In the genomic region with DNA sequence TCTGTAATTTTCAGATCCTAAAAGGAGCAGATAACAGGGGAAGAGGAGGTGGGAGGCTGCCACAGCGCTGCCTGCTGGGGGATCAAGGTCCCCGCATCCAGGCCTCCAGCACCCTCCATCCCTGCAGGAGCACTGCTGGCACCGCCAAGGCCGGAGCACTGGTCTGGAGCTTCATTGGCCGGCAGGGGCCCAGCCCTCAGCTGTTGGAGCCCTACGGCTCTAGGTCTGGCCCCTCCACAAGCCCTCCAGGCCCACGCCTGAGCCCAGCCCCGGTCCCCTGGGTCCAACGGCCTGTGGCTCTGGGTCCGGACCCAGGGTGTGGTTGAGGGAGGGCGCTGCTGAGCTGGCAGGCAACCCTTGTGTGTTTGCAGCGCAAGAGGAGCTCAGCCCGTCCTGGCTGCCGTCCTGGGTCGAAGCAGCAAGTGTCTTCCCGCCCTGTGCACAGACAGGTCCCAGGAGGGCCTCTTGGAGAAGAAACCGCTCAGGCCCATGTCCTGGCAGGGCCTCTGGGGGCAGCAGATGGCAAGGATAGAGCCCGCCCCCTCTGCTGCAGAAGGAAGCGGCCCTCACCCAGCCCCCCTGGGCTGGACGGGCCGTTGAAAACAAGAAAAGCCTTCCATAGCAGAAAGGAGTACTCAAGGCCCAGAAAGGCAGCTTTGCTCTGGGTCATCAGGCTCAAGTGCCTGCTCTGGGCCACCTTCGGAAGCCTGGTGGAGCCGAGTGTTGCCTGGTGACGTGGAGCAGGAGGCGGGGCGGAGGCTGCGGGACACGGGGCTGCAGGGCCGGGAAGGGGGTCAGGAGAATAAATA, we compare ENCODE assay signal across 8 cellular contexts. TPM values are rescaled to one million over a fixed set of nuclear protein-coding genes. Genes with fewer than 3 reads are reported as not detected.
DNase-seq lines count a peak whose midpoint lies in the region; ATAC-seq, FAIRE-seq and TF ChIP-seq lines count a peak whose summit lies in the region.

No MANE protein-coding gene starts in this region.

- TF ChIP-seq POLR2A in body of pancreas (IDR thresholded peaks at IDR 0.05), result no peak

- WGBS in HUES64, result 69% methylated on average over 29 of the region's 29 CpGs
- 67 to 88% methylated on average over 14 to 28 of the region's 29 CpGs for WGBS in body of pancreas, 2 donors

- no peaks in the 10 kb centered on the region for H3K27me3 ChIP-seq in HUES64 (ENCODE audit: insufficient read depth, low read length)
- no peaks in the 10 kb centered on the region for H3K27me3 ChIP-seq in body of pancreas
- no peaks in the 10 kb centered on the region for H3K27me3 ChIP-seq in lower lobe of right lung (ENCODE audit: low read depth)

- ATAC-seq in body of pancreas (peak; percentile 42), lower lobe of right lung (peak; percentile 74 to 79), GM18873 (IDR thresholded peaks at IDR 0.05; ENCODE audit: low FRiP score, unreplicated experiment) (no peak)

- in situ Hi-C loops in G401 (cut with HindIII; ENCODE audit: low sequenced_read_pairs), result no loop called here

- no peaks in the 10 kb centered on the region for H3K36me3 ChIP-seq in HUES64 (ENCODE audit: insufficient read depth, low read length)
- H3K36me3 ChIP-seq in body of pancreas (replicated peaks in 1 of 2; ENCODE audit: insufficient read depth in 1 of 2, low read depth in 2 of 2), result no peaks in the 10 kb centered on the region
- no peaks in the 10 kb centered on the region for H3K36me3 ChIP-seq in lower lobe of right lung

- no peak overlapping the region for H3K9ac ChIP-seq in HUES64 (ENCODE audit: low read depth, low read length)

- H3K4me3 ChIP-seq in HUES64 (ENCODE audit: low read length) (no peak overlapping the region), body of pancreas (no peak overlapping the region), lower lobe of right lung (peak overlapping the region; percentile 48)

- H3K4me1 ChIP-seq in HUES64 (ENCODE audit: insufficient read depth, low read length) (peaks cover 9% of the 10 kb centered on the region; the same call in 1 of the 2 replicates), body of pancreas (no peaks in the 10 kb centered on the region), lower lobe of right lung (peaks cover 14% of the 10 kb centered on the region)

- no peak for FAIRE-seq in RCC 7860 (lab: Jason Lieb, UNC)

- TF ChIP-seq CTCF in body of pancreas (IDR thresholded peaks at IDR 0.05), result no peak
- no peak for TF ChIP-seq CTCF in lower lobe of right lung (IDR thresholded peaks at IDR 0.05)

- intact Hi-C loops in body of pancreas (cut with DNase I), result no loop called here
- intact Hi-C loops in lower lobe of right lung (cut with DNase I), result no loop called here

- H3K27ac ChIP-seq in HUES64 (ENCODE audit: low read depth, low read length) (peak overlapping the region; percentile 5), body of pancreas (peak overlapping the region in 1 of 4 donors; percentile 33), lower lobe of right lung (peak overlapping the region; percentile 24)

- DNase-seq in G401 (ENCODE audit: low spot score) (peak; percentile 73), body of pancreas (peak in 2 of 4 donors; percentile 37 to 41), lower lobe of right lung (peak; percentile 66), RCC 7860 (ENCODE audit: low spot score) (no peak), glomerular visceral epithelial cell (ENCODE audit: extremely low spot score) (no peak), NCI-H2081 (lab: John Stamatoyannopoulos, UW) (no peak)

- no peaks in the 10 kb centered on the region for H3K9me3 ChIP-seq in HUES64 (ENCODE audit: insufficient read depth, low read depth, low read length)
- no peaks in the 10 kb centered on the region for H3K9me3 ChIP-seq in body of pancreas
- no peaks in the 10 kb centered on the region for H3K9me3 ChIP-seq in lower lobe of right lung

RNA-seq across cellular contexts. Expression of a gene that starts 35.7 kb away (rescaled TPM):
- total RNA-seq in G401 (2014; rRNA removed; shearing (Covaris generic)), result 2.7 and 3.3 TPM in 2 replicates
- 7.8 TPM for polyA plus RNA-seq in HUES64 (2013, experiment 1 of 2)
- 7.5 TPM for polyA plus RNA-seq in HUES64 (2013, experiment 2 of 2)
- 10 to 100 TPM in 1 of 2 donors, 1 to 10 TPM in 1; 5.2 to 11.5 TPM for total RNA-seq in body of pancreas
- 9.2 TPM for total RNA-seq in lower lobe of right lung

RNA-seq across cellular contexts. Expression of a gene that starts 52.5 kb away (rescaled TPM):
- total RNA-seq in G401 (2014; rRNA removed; shearing (Covaris generic)), result 1,117 and 1,407 TPM in 2 replicates
- 3,735 TPM for polyA plus RNA-seq in HUES64 (2013, experiment 1 of 2)
- polyA plus RNA-seq in HUES64 (2013, experiment 2 of 2), result 3,664 TPM
- total RNA-seq in body of pancreas, result 1,000 to 10,000 TPM; 1,033 to 1,984 TPM
- total RNA-seq in lower lobe of right lung, result 3,617 TPM

RNA-seq across cellular contexts. Expression of a gene that starts 54.3 kb away (rescaled TPM):
- total RNA-seq in G401 (2014; rRNA removed; shearing (Covaris generic)), result 31.5 and 42.8 TPM in 2 replicates
- 15.9 TPM for polyA plus RNA-seq in HUES64 (2013, experiment 1 of 2)
- 20.0 TPM for polyA plus RNA-seq in HUES64 (2013, experiment 2 of 2)
- 100 to 1,000 TPM in 1 of 2 donors, 10 to 100 TPM in 1; 87.9 to 201 TPM for total RNA-seq in body of pancreas
- 104 TPM for total RNA-seq in lower lobe of right lung

Comparison
In these comparisons a context has a peak if more than half of its experiments do, and no peak if none do; other contexts are left out.
1. DNase-seq: peak in G401 (single experiment) and lower lobe of right lung (single experiment); none in RCC 7860 (single experiment), glomerular visceral epithelial cell (single experiment) and NCI-H2081 (0 of 2).